ENCODE assay signal across 17 cellular contexts in the genomic region with DNA sequence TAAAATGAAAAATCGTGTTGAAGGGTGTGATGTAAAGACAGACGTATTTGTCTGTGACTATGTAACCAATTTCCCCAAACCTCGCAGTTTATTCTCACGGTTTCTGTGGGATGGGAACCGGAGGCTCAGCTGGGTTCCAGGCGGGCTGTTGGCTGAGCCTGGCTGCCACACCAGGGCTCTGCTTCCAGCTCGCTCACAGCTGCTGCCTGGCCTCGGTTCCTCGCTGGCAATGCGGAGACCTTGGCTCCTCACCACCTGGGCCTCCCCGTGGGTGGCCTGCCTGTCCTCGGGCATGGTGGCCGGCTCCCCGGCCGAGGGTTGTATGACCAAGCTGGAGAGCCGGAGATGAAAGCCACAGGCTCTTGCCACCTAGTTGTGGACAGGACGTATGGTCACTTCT.
"Had no signal": no experiment of that assay in that cellular context is flagged by ENCODE, and none has a peak within 500 bp of the region (broad histone marks: within the 10 kb centered on the region; RNA-seq: fewer than 3 reads in every experiment).

No MANE protein-coding gene starts in this region.

- DNase-seq: effector memory CD4-positive, alpha-beta T cell; foreskin melanocyte; head of caudate nucleus; hippocampal formation; left colon; naive thymus-derived CD4-positive, alpha-beta T cell; posterior cingulate gyrus; stimulated activated CD4-positive, alpha-beta T cell treated with anti-CD3 and anti-CD28 coated beads, Interleukin-2, amount 100 ng/mL, for 24 hours; stimulated activated CD4-positive, alpha-beta T cell treated with anti-CD3 and anti-CD28 coated beads, Interleukin-4, amount 100 ng/mL, for 4 hours; stimulated activated naive B cell treated with anti-CD40 and anti-IgM and Interleukin-4, amounts not matched to agents 10 μg/mL and 1 μg/mL and 100 μg/mL, for 72 hours; stomach; substantia nigra; trophoblast cell had no signal

- H3K4me3 ChIP-seq: esophagus muscularis mucosa, skin epidermis, stomach had no signal

- H3K27me3 ChIP-seq: esophagus muscularis mucosa, stomach had no signal

- H3K27ac ChIP-seq: epithelial cell of prostate, esophagus muscularis mucosa, stomach had no signal

- H3K27ac Mint-ChIP-seq: naive thymus-derived CD4-positive, alpha-beta T cell; stimulated activated naive B cell treated with anti-CD40 and anti-IgM and Interleukin-4, amounts not matched to agents 10 μg/mL and 1 μg/mL and 100 μg/mL, for 72 hours had no signal

- H3K9me3 ChIP-seq: esophagus muscularis mucosa, stomach had no signal

- ATAC-seq: left colon; naive thymus-derived CD4-positive, alpha-beta T cell; sciatic nerve had no signal

- H3K36me3 ChIP-seq: esophagus muscularis mucosa, stomach had no signal

- H3K4me3 Mint-ChIP-seq: naive thymus-derived CD4-positive, alpha-beta T cell; stimulated activated naive B cell treated with anti-CD40 and anti-IgM and Interleukin-4, amounts not matched to agents 10 μg/mL and 1 μg/mL and 100 μg/mL, for 72 hours had no signal

- H3K27me3 Mint-ChIP-seq: stimulated activated naive B cell treated with anti-CD40 and anti-IgM and Interleukin-4, amounts not matched to agents 10 μg/mL and 1 μg/mL and 100 μg/mL, for 72 hours had no signal
